14 cellular contexts compared by ENCODE assay signal in the genomic region with DNA sequence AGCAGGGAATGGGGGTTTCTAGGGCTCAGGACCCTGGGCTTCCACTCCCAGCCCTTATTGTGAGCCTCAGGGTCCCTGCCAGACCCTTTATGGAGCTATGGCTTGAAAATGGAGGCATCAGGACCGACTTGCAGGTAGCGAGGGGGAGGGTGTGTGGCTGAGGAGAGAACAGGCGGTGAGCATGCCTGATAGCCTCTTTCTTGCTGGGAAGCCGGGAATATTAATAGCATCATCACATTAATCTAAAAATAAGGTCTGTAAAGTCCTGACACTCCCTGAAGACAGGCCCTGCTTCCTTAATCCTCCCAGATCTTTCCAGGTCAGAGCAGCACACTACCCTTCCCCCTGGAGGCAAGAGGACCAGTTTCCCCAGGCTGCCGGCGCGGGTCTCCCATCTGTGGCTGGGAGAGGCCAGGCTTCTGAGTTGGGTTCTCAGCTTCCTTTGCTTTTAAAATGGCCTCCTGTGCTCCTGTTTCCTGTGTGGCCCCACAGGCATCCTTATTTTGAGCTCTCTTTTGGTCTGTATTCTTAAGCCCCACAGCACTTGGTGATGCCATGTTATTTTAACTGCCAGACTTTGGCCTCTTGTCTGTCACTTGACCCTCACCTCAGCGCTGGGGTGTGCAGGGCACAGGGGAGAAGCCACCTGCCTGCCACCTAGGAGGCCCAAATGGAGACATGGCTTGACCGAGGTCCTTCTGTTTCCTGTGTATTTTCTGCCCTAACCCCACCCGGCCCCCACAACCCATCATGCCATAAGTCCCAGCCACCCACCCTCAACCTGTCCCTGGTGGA.
DNase-seq lines count a peak whose midpoint lies in the region; ATAC-seq and TF ChIP-seq lines count a peak whose summit lies in the region.
"Had no signal": no experiment of that assay in that cellular context is flagged by ENCODE, and none has a peak within 500 bp of the region (broad histone marks: within the 10 kb centered on the region; RNA-seq: fewer than 3 reads in every experiment).

No MANE protein-coding gene starts in this region.

- ATAC-seq in left ventricle myocardium superior = peak; percentile 38
- no peak for ATAC-seq in heart left ventricle
- no peak for ATAC-seq in naive B cell (ENCODE audit: low read depth in 2 of 2)
- no peak for ATAC-seq in HG02610 (IDR thresholded peaks at IDR 0.05; ENCODE audit: unreplicated experiment)
- ATAC-seq: HCT116 had no signal

- H3K9me3 ChIP-seq in heart left ventricle (no peaks in the 10 kb centered on the region), thyroid gland (no peaks in the 10 kb centered on the region)

- no peak for TF ChIP-seq CTCF in heart left ventricle (IDR thresholded peaks at IDR 0.05)
- no peak for TF ChIP-seq CTCF in thyroid gland (IDR thresholded peaks at IDR 0.05)

- no peak overlapping the region for H3K4me3 Mint-ChIP-seq in naive B cell
- H3K4me3 Mint-ChIP-seq: B cell; CD4-positive, alpha-beta T cell had no signal

- H3K4me1 ChIP-seq in heart left ventricle (peaks cover 0 to 6% (median 0%) of the 10 kb centered on the region in 12 donors), thyroid gland (peaks cover 89 to 92% of the 10 kb centered on the region in 2 donors)

- no peak overlapping the region for H3K4me3 ChIP-seq in heart left ventricle
- H3K4me3 ChIP-seq in thyroid gland (replicated peaks in 1 of 3) = no peak overlapping the region
- H3K4me3 ChIP-seq: GM23248 had no signal

- H3K27ac ChIP-seq in heart left ventricle = no peak overlapping the region
- peak overlapping the region; percentile 88 for H3K27ac ChIP-seq in caudate nucleus (ENCODE audit: low read depth, low read length)
- peak overlapping the region; percentile 71 to 88 (median 87) for H3K27ac ChIP-seq in thyroid gland
- H3K27ac ChIP-seq: GM23248 had no signal

- intact Hi-C loops in left ventricle myocardium superior (cut with micrococcal nuclease) (no loop called here), heart left ventricle (cut with DNase I) (no loop called here), thyroid gland (cut with DNase I) (no loop called here)

- H3K36me3 ChIP-seq in heart left ventricle (no peaks in the 10 kb centered on the region), thyroid gland (no peaks in the 10 kb centered on the region)

- H3K4me1 Mint-ChIP-seq in naive B cell = peaks cover 22 to 45% (median 22%) of the 10 kb centered on the region in 3 donors

- H3K27ac Mint-ChIP-seq in naive B cell = peak overlapping the region in 5 of 6 donors; percentile 17 to 79 (median 37)
- H3K27ac Mint-ChIP-seq: CD4-positive, alpha-beta T cell had no signal

- H3K9me3 Mint-ChIP-seq in naive B cell = no peaks in the 10 kb centered on the region
- H3K9me3 Mint-ChIP-seq: CD4-positive, alpha-beta T cell had no signal

- H3K27me3 ChIP-seq in heart left ventricle (peaks cover 0 to 60% (median 8%) of the 10 kb centered on the region in 9 donors), thyroid gland (no peaks in the 10 kb centered on the region)

- peaks cover 3 to 18% (median 11%) of the 10 kb centered on the region in 3 donors for H3K27me3 Mint-ChIP-seq in naive B cell
- H3K27me3 Mint-ChIP-seq: B cell had no signal

- no peaks in the 10 kb centered on the region for H3K36me3 Mint-ChIP-seq in naive B cell

- TF ChIP-seq POLR2A in heart left ventricle (IDR thresholded peaks at IDR 0.05) (no peak), thyroid gland (IDR thresholded peaks at IDR 0.05) (no peak)

- no peak for DNase-seq in left ventricle myocardium superior
- no peak for DNase-seq in heart left ventricle
- DNase-seq in caudate nucleus (lab: John Stamatoyannopoulos, UW) = peak in 5 of 61 donors; percentile 24 to 59 (median 29)
- no peak for DNase-seq in naive B cell
- DNase-seq in thyroid gland = peak; percentile 69 to 71
- DNase-seq in hippocampal formation (lab: John Stamatoyannopoulos, UW) = no peak
- DNase-seq in A172 (ENCODE audit: low spot score) = no peak
- DNase-seq: C1 segment of cervical spinal cord; CD4-positive, alpha-beta T cell; DMS79; GM23248 had no signal

- 66 to 73% (median 68%) methylated on average over 10 of the region's 10 CpGs for WGBS in heart left ventricle, 4 donors
- WGBS in thyroid gland, 2 donors = 70 to 72% methylated on average over 10 of the region's 10 CpGs

Comparison
In these comparisons a context has a peak if more than half of its experiments do, and no peak if none do; other contexts are left out.
1. DNase-seq: peak in thyroid gland (2 of 2); none in left ventricle myocardium superior (single experiment), heart left ventricle (0 of 5), naive B cell (single experiment), hippocampal formation (0 of 2) and A172 (single experiment).
2. H3K27ac ChIP-seq: peak in caudate nucleus (single experiment) and thyroid gland (3 of 3); none in heart left ventricle (0 of 12).